In the genomic region with DNA sequence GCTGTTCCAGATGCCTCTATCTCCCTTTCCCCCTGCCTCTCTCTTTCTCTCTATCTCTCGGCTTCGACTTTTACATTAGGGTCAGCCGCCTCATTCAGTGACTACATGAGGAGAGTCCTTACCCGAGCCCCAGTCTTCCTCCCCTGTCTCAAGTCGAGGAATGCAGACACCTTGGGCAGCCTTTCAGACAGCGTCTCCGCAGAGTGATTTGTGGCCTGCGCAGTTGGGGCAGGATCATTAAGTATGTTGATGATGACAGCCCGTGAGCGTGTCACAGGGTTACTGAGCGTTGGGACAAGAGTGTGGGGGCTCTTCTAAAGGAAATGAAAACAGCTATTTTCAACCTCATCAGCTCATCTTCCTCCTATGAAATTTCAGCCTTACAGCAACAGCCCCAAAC, we compare ENCODE assay signal across 14 cellular contexts.
"Had no signal": no experiment of that assay in that cellular context is flagged by ENCODE, and none has a peak within 500 bp of the region (broad histone marks: within the 10 kb centered on the region; RNA-seq: fewer than 3 reads in every experiment).

No MANE protein-coding gene starts in this region.

- H3K27ac ChIP-seq: foreskin keratinocyte, testis had no signal

- H3K9me3 ChIP-seq: mucosa of descending colon, testis had no signal

- ATAC-seq: activated naive CD8-positive, alpha-beta T cell treated with anti-CD3 and anti-CD28 coated beads, Interleukin-2, amount 50 U/mL, for 24 hours; left colon; mucosa of descending colon; naive thymus-derived CD8-positive, alpha-beta T cell; sciatic nerve had no signal

- DNase-seq: activated CD4-positive, alpha-beta T cell treated with anti-CD3 and anti-CD28 coated beads for 1 hour; activated CD4-positive, alpha-beta T cell treated with anti-CD3 and anti-CD28 coated beads, Interleukin-2, amount 50 U/mL, for 48 hours; activated naive CD4-positive, alpha-beta T cell treated with anti-CD3 and anti-CD28 coated beads for 36 hours; activated naive CD8-positive, alpha-beta T cell treated with anti-CD3 and anti-CD28 coated beads, Interleukin-2, amount 50 U/mL, for 24 hours; aorta; effector memory CD4-positive, alpha-beta T cell; foreskin keratinocyte; glutamatergic neuron; left colon; mucosa of descending colon; naive thymus-derived CD8-positive, alpha-beta T cell; occipital lobe; testis had no signal

- H3K4me3 ChIP-seq: mucosa of descending colon, testis had no signal

- H3K27me3 ChIP-seq: foreskin keratinocyte, testis had no signal
